Comparison of ENCODE assay signal across 8 cellular contexts in the genomic region with DNA sequence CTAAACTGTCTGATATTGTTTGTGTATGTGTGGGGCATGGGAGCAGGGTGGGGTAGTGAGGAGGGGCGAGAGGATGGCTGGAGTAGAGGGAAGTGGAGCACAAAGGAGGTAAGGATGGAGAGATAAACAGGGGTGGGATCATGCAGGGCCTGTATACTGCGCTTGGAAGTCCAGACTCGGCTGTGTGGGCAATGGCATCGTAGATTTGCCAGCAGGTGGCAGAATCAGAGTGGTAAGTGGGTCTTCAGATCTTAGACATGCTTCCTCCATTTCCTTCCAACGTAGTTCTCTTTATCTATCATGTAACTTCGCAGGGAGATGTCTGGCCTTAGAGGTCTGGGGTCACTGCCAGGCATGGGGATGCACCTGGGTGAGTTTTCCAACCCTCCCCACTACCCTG.
DNase-seq lines count a peak whose midpoint lies in the region; ATAC-seq and TF ChIP-seq lines count a peak whose summit lies in the region.

No MANE protein-coding gene starts in this region.

- WGBS in heart left ventricle, 4 donors, result 44 to 59% (median 50%) methylated on average over 6 of the region's 6 CpGs

- H3K36me3 ChIP-seq in heart left ventricle, result no peaks in the 10 kb centered on the region
- no peaks in the 10 kb centered on the region for H3K36me3 ChIP-seq in CD8-positive, alpha-beta T cell (ENCODE audit: insufficient read depth, low read length)

- ATAC-seq in heart left ventricle (peak in 2 of 4 donors; percentile 45 to 64), left ventricle myocardium superior (no peak), GM21367 (IDR thresholded peaks at IDR 0.05; ENCODE audit: unreplicated experiment) (no peak)
- peak; percentile 53 to 58 for ATAC-seq in natural killer cell treated with Interleukin-12 subunit alpha and Interleukin-12 subunit beta and Interleukin-15 and Interleukin-18, amount 100 ng/mL, for 72 hours
- ATAC-seq in CD8-positive, alpha-beta T cell, result no peak

- no peaks in the 10 kb centered on the region for H3K9me3 Mint-ChIP-seq in natural killer cell treated with Interleukin-12 subunit alpha and Interleukin-12 subunit beta and Interleukin-15 and Interleukin-18, amount 100 ng/mL, for 72 hours
- H3K9me3 Mint-ChIP-seq in CD8-positive, alpha-beta T cell, result peaks cover 3% of the 10 kb centered on the region

- H3K4me1 ChIP-seq in heart left ventricle, result no peaks in the 10 kb centered on the region
- no peaks in the 10 kb centered on the region for H3K4me1 ChIP-seq in CD8-positive, alpha-beta T cell (ENCODE audit: insufficient read depth, low read length)

- TF ChIP-seq CTCF in heart left ventricle (IDR thresholded peaks at IDR 0.05), result peak in 11 of 12 donors; percentile 9 to 60 (median 40)
- TF ChIP-seq CTCF in CD8-positive, alpha-beta T cell (IDR thresholded peaks at IDR 0.05), result no peak

- H3K27ac Mint-ChIP-seq in natural killer cell treated with Interleukin-12 subunit alpha and Interleukin-12 subunit beta and Interleukin-15 and Interleukin-18, amount 100 ng/mL, for 72 hours, result no peak overlapping the region
- no peak overlapping the region for H3K27ac Mint-ChIP-seq in CD8-positive, alpha-beta T cell

- intact Hi-C loops in heart left ventricle (cut with DNase I), result loop anchor here in 5 of 10 donors (5.0 to 10.0 kb wide), 5 partner anchors 48 to 578 kb away; no protein-coding TSS in a partner anchor
- intact Hi-C loops in left ventricle myocardium superior (cut with micrococcal nuclease), result no loop called here
- intact Hi-C loops in CD8-positive, alpha-beta T cell (cut with DNase I, micrococcal nuclease), result loop anchor here in 1 of 2 experiments (5.0 kb wide), 1 partner anchor 578 kb away; no protein-coding TSS in a partner anchor

- no peaks in the 10 kb centered on the region for H3K9me3 ChIP-seq in heart left ventricle
- H3K9me3 ChIP-seq in CD8-positive, alpha-beta T cell (ENCODE audit: low read length), result no peaks in the 10 kb centered on the region

- no peaks in the 10 kb centered on the region for H3K27me3 ChIP-seq in heart left ventricle
- H3K27me3 ChIP-seq in CD8-positive, alpha-beta T cell (ENCODE audit: insufficient read depth, low read length), result no peaks in the 10 kb centered on the region

- H3K27me3 Mint-ChIP-seq in natural killer cell treated with Interleukin-12 subunit alpha and Interleukin-12 subunit beta and Interleukin-15 and Interleukin-18, amount 100 ng/mL, for 72 hours, result no peaks in the 10 kb centered on the region
- peaks cover 4% of the 10 kb centered on the region for H3K27me3 Mint-ChIP-seq in CD8-positive, alpha-beta T cell (ENCODE audit: low read depth)

- POLR2A ChIA-PET in CD8-positive, alpha-beta T cell (lab: Charles Lee), result no interaction called here

- no peak overlapping the region for H3K4me3 Mint-ChIP-seq in natural killer cell treated with Interleukin-12 subunit alpha and Interleukin-12 subunit beta and Interleukin-15 and Interleukin-18, amount 100 ng/mL, for 72 hours
- H3K4me3 Mint-ChIP-seq in CD8-positive, alpha-beta T cell, result no peak overlapping the region

- H3K36me3 Mint-ChIP-seq in natural killer cell treated with Interleukin-12 subunit alpha and Interleukin-12 subunit beta and Interleukin-15 and Interleukin-18, amount 100 ng/mL, for 72 hours, result no peaks in the 10 kb centered on the region
- no peaks in the 10 kb centered on the region for H3K36me3 Mint-ChIP-seq in CD8-positive, alpha-beta T cell

- no peak for TF ChIP-seq POLR2A in heart left ventricle (IDR thresholded peaks at IDR 0.05)

- CTCF ChIA-PET in CD8-positive, alpha-beta T cell (lab: Charles Lee), result interaction anchor here (0.6 to 1.1 kb wide), 2 partner anchors 456 to 579 kb away, joined by 3 read pairs; no protein-coding TSS in a partner anchor

- DNase-seq in heart left ventricle (peak in 1 of 5 donors; percentile 17), left ventricle myocardium superior (no peak), NCI-H526 treated with DMSO at 0.1 percent for 48 hours (lab: John Stamatoyannopoulos, UW) (peak; percentile 85), cerebellar cortex (ENCODE audit: low spot score) (peak; percentile 3), GOT3 (lab: John Stamatoyannopoulos, UW) (no peak)
- DNase-seq in natural killer cell treated with Interleukin-12 subunit alpha and Interleukin-12 subunit beta and Interleukin-15 and Interleukin-18, amount 100 ng/mL, for 72 hours (ENCODE audit: low spot score), result no peak
- DNase-seq in CD8-positive, alpha-beta T cell, result no peak

- no peak overlapping the region for H3K4me3 ChIP-seq in heart left ventricle
- no peak overlapping the region for H3K4me3 ChIP-seq in CD8-positive, alpha-beta T cell (ENCODE audit: low read depth, low read length)

- H3K4me1 Mint-ChIP-seq in natural killer cell treated with Interleukin-12 subunit alpha and Interleukin-12 subunit beta and Interleukin-15 and Interleukin-18, amount 100 ng/mL, for 72 hours (ENCODE audit: low read depth in 2 of 2), result no peaks in the 10 kb centered on the region
- no peaks in the 10 kb centered on the region for H3K4me1 Mint-ChIP-seq in CD8-positive, alpha-beta T cell (ENCODE audit: low read depth)

- no peak overlapping the region for H3K27ac ChIP-seq in heart left ventricle
- H3K27ac ChIP-seq in CD8-positive, alpha-beta T cell (ENCODE audit: low read depth, low read length), result no peak overlapping the region

Comparison
In these comparisons a context has a peak if more than half of its experiments do, and no peak if none do; other contexts are left out.
1. ATAC-seq: peak in natural killer cell treated with Interleukin-12 subunit alpha and Interleukin-12 subunit beta and Interleukin-15 and Interleukin-18, amount 100 ng/mL, for 72 hours (2 of 2); none in left ventricle myocardium superior (single experiment), CD8-positive, alpha-beta T cell (single experiment) and GM21367 (single experiment).
2. DNase-seq: peak in NCI-H526 treated with DMSO at 0.1 percent for 48 hours (single experiment) and cerebellar cortex (single experiment); none in left ventricle myocardium superior (single experiment), natural killer cell treated with Interleukin-12 subunit alpha and Interleukin-12 subunit beta and Interleukin-15 and Interleukin-18, amount 100 ng/mL, for 72 hours (single experiment), CD8-positive, alpha-beta T cell (0 of 7) and GOT3 (single experiment).